In genomic region chr16:58155839-58156238, GRCh38 we compare ENCODE assay signal across 1 cellular context.
TF ChIP-seq lines count a peak whose summit lies in the region.

No MANE protein-coding gene starts in this region.

TF ChIP-seq in HepG2, 621 proteins besides CTCF, POLR2A, EP300 and RAD21:
- TF ChIP-seq GLI4 (CRISPR knock-in tag; IDR thresholded peaks at IDR 0.05; ENCODE audit: borderline replicate concordance) = no peak
